Comparison of ENCODE assay signal across 19 cellular contexts in the genomic region with DNA sequence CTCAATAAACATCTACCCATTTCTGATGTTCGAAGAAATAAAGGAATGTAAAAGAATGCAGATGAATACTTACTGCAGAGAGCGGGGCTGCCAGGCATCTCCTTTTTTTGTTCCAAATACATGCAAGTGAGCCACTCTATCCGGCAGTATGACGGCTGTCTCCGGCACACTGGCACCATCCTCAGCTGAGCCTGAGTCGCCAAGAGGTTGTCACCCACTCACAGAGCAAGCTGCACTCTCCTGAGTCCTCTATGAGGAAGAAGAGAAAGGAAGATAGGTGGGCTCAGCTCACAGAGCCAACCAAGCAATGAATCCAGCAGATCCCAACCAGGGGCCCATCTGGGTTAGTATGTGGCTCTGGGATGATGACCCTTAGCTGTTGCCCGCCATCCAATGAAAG.
DNase-seq lines count a peak whose midpoint lies in the region; ATAC-seq, FAIRE-seq and TF ChIP-seq lines count a peak whose summit lies in the region.
"Had no signal": no experiment of that assay in that cellular context is flagged by ENCODE, and none has a peak within 500 bp of the region (broad histone marks: within the 10 kb centered on the region; RNA-seq: fewer than 3 reads in every experiment).

No MANE protein-coding gene starts in this region.

- no peaks in the 10 kb centered on the region for H3K79me2 ChIP-seq in HepG2 (ENCODE audit: insufficient read depth, low read length)

- no peak for FAIRE-seq in HepG2 (lab: Jason Lieb, UNC)
- FAIRE-seq: colon had no signal

- intact Hi-C loops in right lobe of liver (cut with DNase I) (loop anchor here in 1 of 2 donors (10.0 kb wide), 1 partner anchor 148 kb away; no protein-coding TSS in a partner anchor), HepG2 (cut with micrococcal nuclease; ENCODE audit: unreplicated experiment) (no loop called here), psoas muscle (cut with DNase I) (no loop called here)

- no peak overlapping the region for H3K4me2 ChIP-seq in HepG2 (ENCODE audit: low read depth, low read length)

- no peak overlapping the region for H3K9ac ChIP-seq in HepG2 (ENCODE audit: insufficient read depth, low read depth, low read length)

- H3K36me3 ChIP-seq in right lobe of liver (peaks cover 0 to 64% (median 30%) of the 10 kb centered on the region in 4 donors), HepG2 (replicated peaks in 1 of 2; ENCODE audit: control insufficient read depth in 1 of 2, insufficient read depth in 2 of 2, low read length in 2 of 2) (peaks cover 18 to 70% of the 10 kb centered on the region in 2 experiments), psoas muscle (ENCODE audit: insufficient read depth in 1 of 2, low read depth in 1 of 2) (peaks cover 0 to 81% of the 10 kb centered on the region in 2 donors)

- in situ Hi-C loops in HepG2 (cut with HindIII; ENCODE audit: extremely low pct_ligation_motif_present, low pct_unique_long_range_greater_than_20kb) = no loop called here

- no peaks in the 10 kb centered on the region for H3K27me3 ChIP-seq in right lobe of liver
- H3K27me3 ChIP-seq in HepG2 (ENCODE audit: control insufficient read depth in 1 of 2, insufficient read depth in 2 of 2, low read length in 2 of 2) = no peaks in the 10 kb centered on the region
- H3K27me3 ChIP-seq in psoas muscle (ENCODE audit: insufficient read depth in 3 of 3, low read length in 2 of 3) = no peaks in the 10 kb centered on the region
- H3K27me3 ChIP-seq: left lung had no signal

- H3K9me3 ChIP-seq in right lobe of liver (no peaks in the 10 kb centered on the region), HepG2 (ENCODE audit: low read length) (no peaks in the 10 kb centered on the region), psoas muscle (no peaks in the 10 kb centered on the region)
- H3K9me3 ChIP-seq: left lung had no signal

- peak overlapping the region in 1 of 3 donors; percentile 0 for H3K27ac ChIP-seq in right lobe of liver
- no peak overlapping the region for H3K27ac ChIP-seq in HepG2 (ENCODE audit: extremely low read length, insufficient read depth, low read length)
- H3K27ac ChIP-seq in coronary artery = peak overlapping the region; percentile 94 to 98
- peak overlapping the region; percentile 95 for H3K27ac ChIP-seq in psoas muscle

- ATAC-seq in right lobe of liver = no peak
- no peak for ATAC-seq in HepG2
- no peak for ATAC-seq in psoas muscle
- no peak for ATAC-seq in HG03097 (IDR thresholded peaks at IDR 0.05; ENCODE audit: low FRiP score, unreplicated experiment)
- ATAC-seq in HG02759 (IDR thresholded peaks at IDR 0.05; ENCODE audit: unreplicated experiment) = no peak
- ATAC-seq: esophagus mucosa; left lung; stimulated activated naive CD8-positive, alpha-beta T cell treated with anti-CD3 and anti-CD28 coated beads, Interleukin-15, Interleukin-2, amounts not matched to agents 100 U/mL and 50 U/mL, for 24 hours had no signal

- TF ChIP-seq POLR2A in right lobe of liver (IDR thresholded peaks at IDR 0.05) = no peak
- no peak for TF ChIP-seq POLR2A in HepG2 (IDR thresholded peaks at IDR 0.05; ENCODE audit: insufficient read depth in 1 of 2, low read depth in 2 of 2, low read length in 2 of 2)

- no peak overlapping the region for H2AFZ ChIP-seq in HepG2 (ENCODE audit: low read length)

- TF ChIP-seq EP300 in HepG2 (IDR thresholded peaks at IDR 0.05; ENCODE audit: low read depth in 2 of 2, low read length in 2 of 2) (no peak), HepG2 (CRISPR knock-in tag; IDR thresholded peaks at IDR 0.05; ENCODE audit: borderline replicate concordance) (no peak)

- H3K4me1 ChIP-seq in right lobe of liver (peaks cover 0 to 91% (median 28%) of the 10 kb centered on the region in 4 donors), HepG2 (ENCODE audit: insufficient read depth, low read length) (peaks cover 3% of the 10 kb centered on the region), psoas muscle (peaks cover 82% of the 10 kb centered on the region)

- 97% methylated on average over 3 of the region's 7 CpGs for WGBS in right lobe of liver (ENCODE audit: insufficient coverage, low coverage, low lambda C conversion rate, missing lambda C conversion rate)
- WGBS in HepG2 (ENCODE audit: low lambda C conversion rate) = 97% methylated on average over 6 of the region's 7 CpGs
- WGBS in psoas muscle, 3 donors = 42 to 75% (median 42%) methylated on average over 7 of the region's 7 CpGs

- TF ChIP-seq CTCF in right lobe of liver (IDR thresholded peaks at IDR 0.05) = no peak
- TF ChIP-seq CTCF in HepG2 (CRISPR knock-in tag; IDR thresholded peaks at IDR 0.05) = no peak
- no peak for TF ChIP-seq CTCF in coronary artery (IDR thresholded peaks at IDR 0.05)
- no peak for TF ChIP-seq CTCF in psoas muscle (IDR thresholded peaks at IDR 0.05)

- no peak for TF ChIP-seq RAD21 in HepG2 (CRISPR knock-in tag; IDR thresholded peaks at IDR 0.05)

- no TSS peak for BruUV-seq in HepG2 (replicated peaks; lab: Mats Ljungman, UMichigan)

- DNase-seq in right lobe of liver = peak in 2 of 3 donors; percentile 14 to 33
- no peak for DNase-seq in HepG2 (ENCODE audit: low spot score)
- peak; percentile 71 for DNase-seq in coronary artery (ENCODE audit: low spot score)
- DNase-seq in psoas muscle = peak in 1 of 2 donors; percentile 51
- no peak for DNase-seq in NCI-H2081 treated with DMSO at 0.1 percent for 48 hours (lab: John Stamatoyannopoulos, UW)
- no peak for DNase-seq in mesenteric fat pad (ENCODE audit: low spot score)
- DNase-seq: activated naive CD8-positive, alpha-beta T cell treated with anti-CD3 and anti-CD28 coated beads, Interleukin-2, amount 10 ng/mL, durations not matched to agents 7 days and 5 days; AML-193; DMS79; hippocampal formation; left lung; NCI-H1105 treated with DMSO at 0.1 percent for 48 hours; NCI-H2227 treated with DMSO at 0.1 percent for 48 hours; nephron progenitor cell; stimulated activated naive CD8-positive, alpha-beta T cell treated with anti-CD3 and anti-CD28 coated beads, Interleukin-15, Interleukin-2, amounts not matched to agents 100 U/mL and 50 U/mL, for 24 hours had no signal

- POLR2A ChIA-PET in HepG2 (lab: Yijun Ruan, JAX) = interaction anchor here (1.6 kb wide), 1 partner anchor 9 kb away, joined by 4 read pairs; no protein-coding TSS in a partner anchor

- H3K4me3 ChIP-seq in right lobe of liver = no peak overlapping the region
- no peak overlapping the region for H3K4me3 ChIP-seq in HepG2 (replicated peaks in 1 of 3; ENCODE audit: insufficient read depth in 1 of 3, low read depth in 2 of 3, low read length in 3 of 3)
- H3K4me3 ChIP-seq in coronary artery = peak overlapping the region; percentile 88
- peak overlapping the region; percentile 50 for H3K4me3 ChIP-seq in psoas muscle
- H3K4me3 ChIP-seq: left lung had no signal

- H4K20me1 ChIP-seq in HepG2 (ENCODE audit: insufficient read depth, low read length) = 0 out of 2 replicates have a peak, but pooled peaks cover 4% of the 10 kb centered on the region

- CTCF ChIA-PET in HepG2 (lab: Yijun Ruan, JAX; ENCODE audit: low intra/inter-chr PET ratio, low total read pairs) = no interaction called here

TF ChIP-seq in HepG2, 621 proteins besides CTCF, POLR2A, EP300 and RAD21 (continues in another document):
- TF ChIP-seq RFXANK (CRISPR knock-in tag; IDR thresholded peaks at IDR 0.05) (no peak), ZFP36 (IDR thresholded peaks at IDR 0.05; ENCODE audit: borderline replicate concordance, low read depth, low read length, partially characterized antibody) (no peak), EEA1 (CRISPR knock-in tag; IDR thresholded peaks at IDR 0.05; ENCODE audit: borderline replicate concordance) (no peak), MAF1 (CRISPR knock-in tag; IDR thresholded peaks at IDR 0.05; ENCODE audit: borderline replicate concordance) (no peak)
- TF ChIP-seq, protein P1, sequence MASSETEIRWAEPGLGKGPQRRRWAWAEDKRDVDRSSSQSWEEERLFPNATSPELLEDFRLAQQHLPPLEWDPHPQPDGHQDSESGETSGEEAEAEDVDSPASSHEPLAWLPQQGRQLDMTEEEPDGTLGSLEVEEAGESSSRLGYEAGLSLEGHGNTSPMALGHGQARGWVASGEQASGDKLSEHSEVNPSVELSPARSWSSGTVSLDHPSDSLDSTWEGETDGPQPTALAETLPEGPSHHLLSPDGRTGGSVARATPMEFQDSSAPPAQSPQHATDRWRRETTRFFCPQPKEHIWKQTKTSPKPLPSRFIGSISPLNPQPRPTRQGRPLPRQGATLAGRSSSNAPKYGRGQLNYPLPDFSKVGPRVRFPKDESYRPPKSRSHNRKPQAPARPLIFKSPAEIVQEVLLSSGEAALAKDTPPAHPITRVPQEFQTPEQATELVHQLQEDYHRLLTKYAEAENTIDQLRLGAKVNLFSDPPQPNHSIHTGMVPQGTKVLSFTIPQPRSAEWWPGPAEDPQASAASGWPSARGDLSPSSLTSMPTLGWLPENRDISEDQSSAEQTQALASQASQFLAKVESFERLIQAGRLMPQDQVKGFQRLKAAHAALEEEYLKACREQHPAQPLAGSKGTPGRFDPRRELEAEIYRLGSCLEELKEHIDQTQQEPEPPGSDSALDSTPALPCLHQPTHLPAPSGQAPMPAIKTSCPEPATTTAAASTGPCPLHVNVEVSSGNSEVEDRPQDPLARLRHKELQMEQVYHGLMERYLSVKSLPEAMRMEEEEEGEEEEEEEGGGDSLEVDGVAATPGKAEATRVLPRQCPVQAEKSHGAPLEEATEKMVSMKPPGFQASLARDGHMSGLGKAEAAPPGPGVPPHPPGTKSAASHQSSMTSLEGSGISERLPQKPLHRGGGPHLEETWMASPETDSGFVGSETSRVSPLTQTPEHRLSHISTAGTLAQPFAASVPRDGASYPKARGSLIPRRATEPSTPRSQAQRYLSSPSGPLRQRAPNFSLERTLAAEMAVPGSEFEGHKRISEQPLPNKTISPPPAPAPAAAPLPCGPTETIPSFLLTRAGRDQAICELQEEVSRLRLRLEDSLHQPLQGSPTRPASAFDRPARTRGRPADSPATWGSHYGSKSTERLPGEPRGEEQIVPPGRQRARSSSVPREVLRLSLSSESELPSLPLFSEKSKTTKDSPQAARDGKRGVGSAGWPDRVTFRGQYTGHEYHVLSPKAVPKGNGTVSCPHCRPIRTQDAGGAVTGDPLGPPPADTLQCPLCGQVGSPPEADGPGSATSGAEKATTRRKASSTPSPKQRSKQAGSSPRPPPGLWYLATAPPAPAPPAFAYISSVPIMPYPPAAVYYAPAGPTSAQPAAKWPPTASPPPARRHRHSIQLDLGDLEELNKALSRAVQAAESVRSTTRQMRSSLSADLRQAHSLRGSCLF (CRISPR knock-in tag; IDR thresholded peaks at IDR 0.05; ENCODE audit: borderline replicate concordance) = no peak

Comparison
In these comparisons a context has a peak if more than half of its experiments do, and no peak if none do; other contexts are left out.
1. DNase-seq: peak in right lobe of liver (2 of 3) and coronary artery (single experiment); none in HepG2 (single experiment), NCI-H2081 treated with DMSO at 0.1 percent for 48 hours (single experiment) and mesenteric fat pad (single experiment).
2. H3K4me3 ChIP-seq: peak in coronary artery (single experiment) and psoas muscle (single experiment); none in right lobe of liver (0 of 3) and HepG2 (0 of 3).